11 cellular contexts compared by ENCODE assay signal in genomic region chr12:92558806-92559205, GRCh38.
DNase-seq lines count a peak whose midpoint lies in the region; ATAC-seq and TF ChIP-seq lines count a peak whose summit lies in the region.
"Had no signal": no experiment of that assay in that cellular context is flagged by ENCODE, and none has a peak within 500 bp of the region (broad histone marks: within the 10 kb centered on the region; RNA-seq: fewer than 3 reads in every experiment).

No MANE protein-coding gene starts in this region.

- ATAC-seq in HG02884 (IDR thresholded peaks at IDR 0.05; ENCODE audit: unreplicated experiment), result no peak
- ATAC-seq: mucosa of descending colon had no signal

- peak; percentile 36 for DNase-seq in COLO829 (ENCODE audit: low spot score)
- DNase-seq in RKO (ENCODE audit: low spot score), result peak; percentile 32
- peak; percentile 42 for DNase-seq in iris pigment epithelial cell (ENCODE audit: low read depth)
- no peak for DNase-seq in nucleus accumbens (lab: John Stamatoyannopoulos, UW)
- DNase-seq in stimulated activated CD4-positive, alpha-beta T cell treated with anti-CD3 and anti-CD28 coated beads, Interleukin-4, amount 100 ng/mL, for 24 hours, result no peak
- DNase-seq: mucosa of descending colon, RPMI8226, substantia nigra had no signal

- H3K4me3 ChIP-seq in GM12875 (ENCODE audit: low read depth, low read length), result peak overlapping the region; percentile 63
- H3K4me3 ChIP-seq: esophagus muscularis mucosa, mucosa of descending colon had no signal

- TF ChIP-seq CTCF in GM12875 (IDR thresholded peaks at IDR 0.05; ENCODE audit: borderline replicate concordance, insufficient read depth, low read depth, low read length), result no peak

Comparison
In these comparisons a context has a peak if more than half of its experiments do, and no peak if none do; other contexts are left out.
1. DNase-seq: peak in COLO829 (single experiment), RKO (single experiment) and iris pigment epithelial cell (single experiment); none in nucleus accumbens (0 of 56) and stimulated activated CD4-positive, alpha-beta T cell treated with anti-CD3 and anti-CD28 coated beads, Interleukin-4, amount 100 ng/mL, for 24 hours (single experiment).